Comparison of ENCODE assay signal across 20 cellular contexts in genomic region chr18:34506198-34506597, GRCh38.
DNase-seq lines count a peak whose midpoint lies in the region; ATAC-seq and TF ChIP-seq lines count a peak whose summit lies in the region.
"Had no signal": no experiment of that assay in that cellular context is flagged by ENCODE, and none has a peak within 500 bp of the region (broad histone marks: within the 10 kb centered on the region; RNA-seq: fewer than 3 reads in every experiment).

No MANE protein-coding gene starts in this region.

- no peak for ATAC-seq in upper lobe of left lung (ENCODE audit: low FRiP score in 2 of 2)
- ATAC-seq: CD8-positive, alpha-beta T cell; HCT116 had no signal

- no peak overlapping the region for H2AFZ ChIP-seq in mammary epithelial cell (ENCODE audit: low read depth, low read length)

- H3K79me2 ChIP-seq in mammary epithelial cell (ENCODE audit: insufficient read depth, low read length) = no peaks in the 10 kb centered on the region

- no peaks in the 10 kb centered on the region for H3K27me3 ChIP-seq in mammary epithelial cell (ENCODE audit: insufficient read depth, low read length)
- no peaks in the 10 kb centered on the region for H3K27me3 ChIP-seq in upper lobe of left lung
- no peaks in the 10 kb centered on the region for H3K27me3 ChIP-seq in Caco-2 (replicated peaks; ENCODE audit: control insufficient read depth, insufficient read depth, low read length)
- H3K27me3 ChIP-seq in esophagus muscularis mucosa = no peaks in the 10 kb centered on the region
- H3K27me3 ChIP-seq: BLaER1 had no signal

- H4K20me1 ChIP-seq in mammary epithelial cell (ENCODE audit: insufficient read depth, low read length) = no peaks in the 10 kb centered on the region
- H4K20me1 ChIP-seq: BLaER1 had no signal

- no peaks in the 10 kb centered on the region for H3K9me3 ChIP-seq in mammary epithelial cell (replicated peaks; ENCODE audit: insufficient read depth, low read length)
- H3K9me3 ChIP-seq in upper lobe of left lung = no peaks in the 10 kb centered on the region
- H3K9me3 ChIP-seq in Caco-2 = no peaks in the 10 kb centered on the region
- H3K9me3 ChIP-seq in esophagus muscularis mucosa = peaks cover 0 to 7% (median 2%) of the 10 kb centered on the region in 4 donors
- H3K9me3 ChIP-seq: BLaER1 had no signal

- H3K36me3 ChIP-seq in mammary epithelial cell (ENCODE audit: insufficient read depth, low read length) = no peaks in the 10 kb centered on the region
- no peaks in the 10 kb centered on the region for H3K36me3 ChIP-seq in upper lobe of left lung
- no peaks in the 10 kb centered on the region for H3K36me3 ChIP-seq in Caco-2 (ENCODE audit: control insufficient read depth, insufficient read depth, low read length)
- no peaks in the 10 kb centered on the region for H3K36me3 ChIP-seq in esophagus muscularis mucosa
- H3K36me3 ChIP-seq: BLaER1 had no signal

- H3K27ac ChIP-seq in mammary epithelial cell (ENCODE audit: insufficient read depth, low read depth, low read length) (no peak overlapping the region), upper lobe of left lung (no peak overlapping the region), esophagus muscularis mucosa (replicated peaks in 1 of 4) (no peak overlapping the region)
- H3K27ac ChIP-seq: 22Rv1, BLaER1, C4-2B had no signal

- DNase-seq in mammary epithelial cell (peak; percentile 57), MCF 10A (ENCODE audit: unreplicated experiment) (no peak), HT1080 (ENCODE audit: low read depth) (peak; percentile 44), astrocyte of the cerebellum (ENCODE audit: low read depth) (peak; percentile 47), upper lobe of left lung (no peak), Caco-2 (no peak), esophagus muscularis mucosa (ENCODE audit: extremely low spot score) (no peak)
- DNase-seq: CD4-positive, CD25-positive, alpha-beta regulatory T cell; CD8-positive, alpha-beta T cell; DMS 273 treated with DMSO at 0.1 percent for 48 hours; DMS79; GF-D8; GOT3; H7; HFFc6 had no signal

- in situ Hi-C loops in mammary epithelial cell (cut with MboI; ENCODE audit: low sequenced_read_pairs in 2 of 2) (no loop called here), astrocyte of the cerebellum (cut with HindIII; ENCODE audit: low sequenced_read_pairs) (no loop called here)

- H3K4me1 ChIP-seq in mammary epithelial cell (ENCODE audit: insufficient read depth, low read length) = no peaks in the 10 kb centered on the region
- H3K4me1 ChIP-seq in upper lobe of left lung = no peaks in the 10 kb centered on the region
- no peaks in the 10 kb centered on the region for H3K4me1 ChIP-seq in Caco-2
- H3K4me1 ChIP-seq in esophagus muscularis mucosa = peaks cover 0 to 6% (median 0%) of the 10 kb centered on the region in 4 donors

- CTCF ChIA-PET in mammary epithelial cell (lab: Charles Lee; ENCODE audit: low non-redundant PET) (no interaction called here), MCF 10A (lab: Yijun Ruan, JAX) (interaction anchor here (0.6 kb wide), 1 partner anchor 13 kb away, joined by 3 read pairs; no protein-coding TSS in a partner anchor), Caco-2 (lab: Charles Lee) (no interaction called here)

- no peaks in the 10 kb centered on the region for H3K4me1 Mint-ChIP-seq in MCF 10A (ENCODE audit: insufficient read depth, unreplicated experiment)
- H3K4me1 Mint-ChIP-seq in Caco-2 (ENCODE audit: low read depth, unreplicated experiment) = no peaks in the 10 kb centered on the region
- H3K4me1 Mint-ChIP-seq: B cell; CD4-positive, CD25-positive, alpha-beta regulatory T cell had no signal

- H3K4me3 ChIP-seq in mammary epithelial cell (replicated peaks in 1 of 3; ENCODE audit: insufficient read depth in 1 of 3, low read depth in 2 of 3, low read length in 3 of 3) = no peak overlapping the region
- H3K4me3 ChIP-seq in astrocyte of the cerebellum (ENCODE audit: low read depth, low read length) = no peak overlapping the region
- no peak overlapping the region for H3K4me3 ChIP-seq in upper lobe of left lung
- no peak overlapping the region for H3K4me3 ChIP-seq in Caco-2 (ENCODE audit: low read depth, low read length)
- no peak overlapping the region for H3K4me3 ChIP-seq in esophagus muscularis mucosa
- H3K4me3 ChIP-seq: BLaER1 had no signal

- H3K4me2 ChIP-seq in mammary epithelial cell (ENCODE audit: insufficient read depth, low read depth, low read length) = no peak overlapping the region
- H3K4me2 ChIP-seq: BLaER1 had no signal

- H3K27me3 Mint-ChIP-seq in MCF 10A (ENCODE audit: insufficient read depth, unreplicated experiment) (no peaks in the 10 kb centered on the region), Caco-2 (ENCODE audit: insufficient read depth, unreplicated experiment) (no peaks in the 10 kb centered on the region)
- H3K27me3 Mint-ChIP-seq: B cell; CD4-positive, CD25-positive, alpha-beta regulatory T cell had no signal

- intact Hi-C loops in mammary epithelial cell (cut with micrococcal nuclease) (no loop called here), MCF 10A (cut with micrococcal nuclease) (no loop called here), Caco-2 (cut with micrococcal nuclease; ENCODE audit: unreplicated experiment) (no loop called here), esophagus muscularis mucosa (cut with DNase I) (no loop called here)

- POLR2A ChIA-PET in MCF 10A (lab: Yijun Ruan, JAX) = no interaction called here
- POLR2A ChIA-PET in Caco-2 (lab: Charles Lee) = no interaction called here

- no peaks in the 10 kb centered on the region for H3K36me3 Mint-ChIP-seq in MCF 10A (ENCODE audit: insufficient read depth, unreplicated experiment)
- no peaks in the 10 kb centered on the region for H3K36me3 Mint-ChIP-seq in Caco-2 (ENCODE audit: insufficient read depth, unreplicated experiment)
- H3K36me3 Mint-ChIP-seq: CD4-positive, CD25-positive, alpha-beta regulatory T cell; CD8-positive, alpha-beta T cell had no signal

- WGBS in mammary epithelial cell (ENCODE audit: low coverage, missing lambda C conversion rate) = 57% methylated on average over 1 of the region's 1 CpG
- WGBS in upper lobe of left lung, 2 donors = 79 to 88% methylated on average over 1 of the region's 1 CpG
- 95% methylated on average over 1 of the region's 1 CpG for WGBS in esophagus muscularis mucosa

- dilution Hi-C loops in mammary epithelial cell (cut with HindIII; ENCODE audit: low sequenced_read_pairs) = no loop called here

- TF ChIP-seq EP300 in upper lobe of left lung (IDR thresholded peaks at IDR 0.05) (no peak), esophagus muscularis mucosa (IDR thresholded peaks at IDR 0.05) (no peak)

- H3K9ac ChIP-seq in mammary epithelial cell (ENCODE audit: insufficient read depth, low read length) = no peak overlapping the region
- H3K9ac ChIP-seq: BLaER1 had no signal

- BruUV-seq in mammary epithelial cell (replicated peaks; lab: Mats Ljungman, UMichigan) = no TSS peak
- BruUV-seq in MCF 10A (replicated peaks; lab: Mats Ljungman, UMichigan) = no TSS peak
- no TSS peak for BruUV-seq in Caco-2 (replicated peaks; lab: Mats Ljungman, UMichigan)

- TF ChIP-seq CTCF in mammary epithelial cell (conservative IDR thresholded peaks at IDR 0.05 in 1 of 2, IDR thresholded peaks at IDR 0.05 in 1 of 2; ENCODE audit: extremely low read depth in 1 of 2, insufficient read depth in 1 of 2, low read depth in 1 of 2, low read length in 2 of 2) = no peak
- no peak for TF ChIP-seq CTCF in MCF 10A (IDR thresholded peaks at IDR 0.05; ENCODE audit: unreplicated experiment)
- no peak for TF ChIP-seq CTCF in astrocyte of the cerebellum (IDR thresholded peaks at IDR 0.05; ENCODE audit: low read depth, low read length, missing control alignments)
- no peak for TF ChIP-seq CTCF in upper lobe of left lung (IDR thresholded peaks at IDR 0.05)
- TF ChIP-seq CTCF in Caco-2 (IDR thresholded peaks at IDR 0.05; ENCODE audit: insufficient read depth in 1 of 2, low read depth in 1 of 2, low read length in 1 of 2, severe bottlenecking in 1 of 2, unreplicated experiment in 1 of 2) = no peak
- TF ChIP-seq CTCF in esophagus muscularis mucosa (IDR thresholded peaks at IDR 0.05) = no peak

- H3K9me3 Mint-ChIP-seq in MCF 10A (ENCODE audit: unreplicated experiment) (peaks cover 27% of the 10 kb centered on the region), Caco-2 (ENCODE audit: unreplicated experiment) (no peaks in the 10 kb centered on the region)

- TF ChIP-seq POLR2A in upper lobe of left lung (IDR thresholded peaks at IDR 0.05) (no peak), esophagus muscularis mucosa (IDR thresholded peaks at IDR 0.05; ENCODE audit: low read depth) (no peak)

- H3K27ac Mint-ChIP-seq in MCF 10A (ENCODE audit: low read depth, unreplicated experiment) (no peak overlapping the region), Caco-2 (ENCODE audit: unreplicated experiment) (no peak overlapping the region)
- H3K27ac Mint-ChIP-seq: B cell; CD4-positive, CD25-positive, alpha-beta regulatory T cell; CD8-positive, alpha-beta T cell; HFFc6 had no signal

- no peak overlapping the region for H3K4me3 Mint-ChIP-seq in MCF 10A (ENCODE audit: unreplicated experiment)
- H3K4me3 Mint-ChIP-seq in Caco-2 (ENCODE audit: unreplicated experiment) = no peak overlapping the region
- H3K4me3 Mint-ChIP-seq: B cell; CD4-positive, CD25-positive, alpha-beta regulatory T cell; CD8-positive, alpha-beta T cell; HFFc6 had no signal

Comparison
In these comparisons a context has a peak if more than half of its experiments do, and no peak if none do; other contexts are left out.
1. DNase-seq: peak in mammary epithelial cell (single experiment), HT1080 (single experiment) and astrocyte of the cerebellum (single experiment); none in MCF 10A (single experiment), upper lobe of left lung (0 of 2), Caco-2 (0 of 2) and esophagus muscularis mucosa (single experiment).